Comparison of ENCODE assay signal across 8 cellular contexts in the genomic region with DNA sequence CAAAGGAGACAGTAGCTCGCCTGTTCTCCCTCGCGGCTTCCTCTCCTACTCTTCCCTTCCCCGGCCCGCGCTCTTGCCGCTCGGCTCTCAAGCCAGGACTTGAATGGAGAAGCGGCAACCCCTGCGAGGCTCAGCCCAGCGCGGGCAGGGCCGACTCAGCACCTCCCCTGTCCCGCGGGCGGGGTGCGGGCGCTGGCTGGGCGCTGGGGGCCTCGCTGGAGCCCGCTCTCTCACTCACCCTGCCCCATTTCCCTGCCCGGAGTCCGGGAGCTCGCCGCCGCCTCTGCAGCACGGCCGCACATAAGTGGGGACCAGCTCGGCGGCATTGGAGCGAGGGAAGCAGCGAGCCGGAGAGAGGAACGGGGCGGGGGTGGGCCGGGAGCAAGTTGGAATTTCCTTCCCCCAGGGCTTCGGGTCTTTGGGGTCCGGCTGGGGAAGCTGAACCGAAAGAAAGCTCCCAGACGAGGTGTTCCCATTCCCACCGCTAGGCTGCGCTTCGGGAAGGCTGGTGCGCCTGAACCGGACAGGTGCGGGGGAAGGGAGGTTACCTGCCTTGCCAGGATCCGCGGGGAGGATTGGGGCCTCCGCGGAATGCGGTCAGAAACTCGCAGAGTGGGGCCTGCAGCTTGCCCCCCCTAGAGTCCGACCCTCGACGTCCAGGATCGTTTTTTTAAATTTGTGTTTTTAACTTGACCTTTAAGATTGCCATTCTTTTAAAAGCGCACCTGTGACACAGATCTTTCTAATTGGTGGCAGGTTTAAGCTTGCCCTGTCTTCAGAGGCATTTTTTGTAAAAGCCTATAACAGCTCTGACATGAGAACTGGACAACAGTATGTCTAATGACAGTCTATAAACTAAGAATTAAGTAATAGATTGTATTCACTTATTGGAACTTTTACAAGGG. TPM values are rescaled to one million over a fixed set of nuclear protein-coding genes. Genes with fewer than 3 reads are reported as not detected.
DNase-seq lines count a peak whose midpoint lies in the region; ATAC-seq and TF ChIP-seq lines count a peak whose summit lies in the region.

A gene with protein sequence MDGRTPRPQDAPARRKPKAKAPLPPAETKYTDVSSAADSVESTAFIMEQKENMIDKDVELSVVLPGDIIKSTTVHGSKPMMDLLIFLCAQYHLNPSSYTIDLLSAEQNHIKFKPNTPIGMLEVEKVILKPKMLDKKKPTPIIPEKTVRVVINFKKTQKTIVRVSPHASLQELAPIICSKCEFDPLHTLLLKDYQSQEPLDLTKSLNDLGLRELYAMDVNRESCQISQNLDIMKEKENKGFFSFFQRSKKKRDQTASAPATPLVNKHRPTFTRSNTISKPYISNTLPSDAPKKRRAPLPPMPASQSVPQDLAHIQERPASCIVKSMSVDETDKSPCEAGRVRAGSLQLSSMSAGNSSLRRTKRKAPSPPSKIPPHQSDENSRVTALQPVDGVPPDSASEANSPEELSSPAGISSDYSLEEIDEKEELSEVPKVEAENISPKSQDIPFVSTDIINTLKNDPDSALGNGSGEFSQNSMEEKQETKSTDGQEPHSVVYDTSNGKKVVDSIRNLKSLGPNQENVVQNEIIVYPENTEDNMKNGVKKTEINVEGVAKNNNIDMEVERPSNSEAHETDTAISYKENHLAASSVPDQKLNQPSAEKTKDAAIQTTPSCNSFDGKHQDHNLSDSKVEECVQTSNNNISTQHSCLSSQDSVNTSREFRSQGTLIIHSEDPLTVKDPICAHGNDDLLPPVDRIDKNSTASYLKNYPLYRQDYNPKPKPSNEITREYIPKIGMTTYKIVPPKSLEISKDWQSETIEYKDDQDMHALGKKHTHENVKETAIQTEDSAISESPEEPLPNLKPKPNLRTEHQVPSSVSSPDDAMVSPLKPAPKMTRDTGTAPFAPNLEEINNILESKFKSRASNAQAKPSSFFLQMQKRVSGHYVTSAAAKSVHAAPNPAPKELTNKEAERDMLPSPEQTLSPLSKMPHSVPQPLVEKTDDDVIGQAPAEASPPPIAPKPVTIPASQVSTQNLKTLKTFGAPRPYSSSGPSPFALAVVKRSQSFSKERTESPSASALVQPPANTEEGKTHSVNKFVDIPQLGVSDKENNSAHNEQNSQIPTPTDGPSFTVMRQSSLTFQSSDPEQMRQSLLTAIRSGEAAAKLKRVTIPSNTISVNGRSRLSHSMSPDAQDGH (minus strand): TSS at position 105 of the 905 bp plus-strand sequence. CDS start 627 bp downstream, outside the sequence.

- H3K9me2 ChIP-seq in PC-9 (ENCODE audit: insufficient read depth) = no peaks in the 10 kb centered on the region

- H4K20me1 ChIP-seq in PC-9 (ENCODE audit: insufficient read depth) = no peaks in the 10 kb centered on the region

- CTCF ChIA-PET in PC-9 (lab: Charles Lee) = interaction anchor here (0.6 to 1.5 kb wide), 8 partner anchors 34 to 1164 kb away, joined by 3 to 8 read pairs (median 4); no protein-coding TSS in a partner anchor

- H3K9me3 ChIP-seq in PC-9 (ENCODE audit: insufficient read depth, low read depth) (no peaks in the 10 kb centered on the region), left ventricle myocardium inferior (replicated peaks) (no peaks in the 10 kb centered on the region), parathyroid adenoma (ENCODE audit: control insufficient read depth, low read length) (no peaks in the 10 kb centered on the region)

- peak within 1 kb of the TSS; percentile 92 for H2AFZ ChIP-seq in PC-9
- H2AFZ ChIP-seq in parathyroid adenoma = peak within 1 kb of the TSS; percentile 98

- POLR2A ChIA-PET in PC-9 (lab: Charles Lee; ENCODE audit: unreplicated experiment) = interaction anchor here (0.5 kb wide), 2 partner anchors 46 to 1534 kb away, joined by 4 to 5 read pairs; a partner anchor contains a TSS

- TF ChIP-seq CTCF in PC-9 (conservative IDR thresholded peaks at IDR 0.05) = peak; percentile 76
- TF ChIP-seq CTCF in left ventricle myocardium inferior (IDR thresholded peaks at IDR 0.05; ENCODE audit: borderline replicate concordance) = peak; percentile 90
- TF ChIP-seq CTCF in parathyroid adenoma (IDR thresholded peaks at IDR 0.05) = peak; percentile 92

- H3K79me2 ChIP-seq in PC-9 (ENCODE audit: low read depth) (no peaks in the 10 kb centered on the region), parathyroid adenoma (peaks cover 4% of the 10 kb centered on the region)

- H3K4me3 ChIP-seq in PC-9 = peak within 1 kb of the TSS; percentile 85
- H3K4me3 ChIP-seq in left ventricle myocardium inferior = peak within 1 kb of the TSS; percentile 90
- peak within 1 kb of the TSS; percentile 91 for H3K4me3 ChIP-seq in parathyroid adenoma (ENCODE audit: low read depth, low read length)

- peaks cover 6% of the 10 kb centered on the region; the same call in 1 of the 2 replicates for H3F3A ChIP-seq in PC-9 (ENCODE audit: insufficient read depth, low read depth)

- H3K27me3 ChIP-seq in PC-9 (ENCODE audit: insufficient read depth, low read depth) (no peaks in the 10 kb centered on the region), left ventricle myocardium inferior (ENCODE audit: low read depth) (no peaks in the 10 kb centered on the region), parathyroid adenoma (ENCODE audit: control insufficient read depth, insufficient read depth, low read length) (no peaks in the 10 kb centered on the region)

- intact Hi-C loops in PC-9 (cut with micrococcal nuclease; ENCODE audit: unreplicated experiment) = loop anchor here (1.0 kb wide), 2 partner anchors 72 to 105 kb away; no protein-coding TSS in a partner anchor
- intact Hi-C loops in left ventricle myocardium inferior (cut with micrococcal nuclease) = loop anchor here (5.0 kb wide), 1 partner anchor 70 kb away; no protein-coding TSS in a partner anchor

- H3K9ac ChIP-seq in parathyroid adenoma = peak within 1 kb of the TSS; percentile 84

- DNase-seq in DMS 273 (lab: John Stamatoyannopoulos, UW; ENCODE audit: unreplicated experiment) (peak; percentile 91), PC-9 (peak; percentile 64 to 75), amniotic stem cell (lab: John Stamatoyannopoulos, UW) (peak; percentile 59), left ventricle myocardium inferior (peak; percentile 78)

- H3K36me3 ChIP-seq in PC-9 (ENCODE audit: low read depth) (no peaks in the 10 kb centered on the region), left ventricle myocardium inferior (no peaks in the 10 kb centered on the region), parathyroid adenoma (ENCODE audit: control insufficient read depth, insufficient read depth, low read length) (no peaks in the 10 kb centered on the region)

- H3K4me2 ChIP-seq in PC-9 (peak within 1 kb of the TSS; percentile 92), parathyroid adenoma (ENCODE audit: low read length) (peak within 1 kb of the TSS; percentile 72)

- ATAC-seq in GM19468 (IDR thresholded peaks at IDR 0.05; ENCODE audit: extremely low read depth, unreplicated experiment) (peak; percentile 43), HG03571 (IDR thresholded peaks at IDR 0.05; ENCODE audit: unreplicated experiment) (peak; percentile 67), HG03469 (IDR thresholded peaks at IDR 0.05; ENCODE audit: unreplicated experiment) (no peak)

- H3K4me1 ChIP-seq in PC-9 (replicated peaks; ENCODE audit: insufficient read depth) = peaks cover 19% of the 10 kb centered on the region
- H3K4me1 ChIP-seq in left ventricle myocardium inferior = peaks cover 50% of the 10 kb centered on the region
- no peaks in the 10 kb centered on the region for H3K4me1 ChIP-seq in parathyroid adenoma

- H3K27ac ChIP-seq in PC-9 (peak within 1 kb of the TSS; percentile 69), left ventricle myocardium inferior (replicated peaks) (peak within 1 kb of the TSS; percentile 97), parathyroid adenoma (peak within 1 kb of the TSS; percentile 96)

- BruUV-seq in PC-9 (replicated peaks; lab: Mats Ljungman, UMichigan) = TSS peak; percentile 24

RNA-seq across cellular contexts. Expression of the gene that starts here (rescaled TPM):
- total RNA-seq in PC-9 (2021) (6.6 and 8.0 TPM in 2 replicates), left ventricle myocardium inferior (15.3 TPM)
